ENCODE assay signal across 8 cellular contexts in genomic region chr13:98575876-98576214, GRCh38. TPM values are rescaled to one million over a fixed set of nuclear protein-coding genes. Genes with fewer than 3 reads are reported as not detected.
DNase-seq lines count a peak whose midpoint lies in the region; ATAC-seq and TF ChIP-seq lines count a peak whose summit lies in the region.

No MANE protein-coding gene starts in this region.

- DNase-seq in cardiac muscle cell (ENCODE audit: low read depth in 1 of 2, low spot score in 1 of 2) (no peak), left cardiac atrium (no peak), astrocyte of the spinal cord (ENCODE audit: low read depth, low spot score) (peak; percentile 37), lung (ENCODE audit: low spot score) (no peak), upper lobe of right lung (no peak), LoVo (ENCODE audit: low spot score) (no peak), EL (no peak), ACHN (no peak)

- in situ Hi-C loops in astrocyte of the spinal cord (cut with HindIII; ENCODE audit: low sequenced_read_pairs) (no loop called here), ACHN (cut with HindIII; ENCODE audit: low pct_ligation_motif_present, low pct_unique_long_range_greater_than_20kb, low sequenced_read_pairs) (no loop called here)

- H3K36me3 ChIP-seq in cardiac muscle cell (no peaks in the 10 kb centered on the region), lung (ENCODE audit: control insufficient read depth in 2 of 2, insufficient read depth in 2 of 2, low read length in 2 of 2) (no peaks in the 10 kb centered on the region), upper lobe of right lung (no peaks in the 10 kb centered on the region)

- intact Hi-C loops in left cardiac atrium (cut with DNase I): loop anchor here (5.0 to 10.0 kb wide), 4 partner anchors 71 to 104 kb away; no protein-coding TSS in a partner anchor
- intact Hi-C loops in upper lobe of right lung (cut with DNase I): no loop called here

- ATAC-seq in left cardiac atrium: no peak
- ATAC-seq in lung (ENCODE audit: insufficient read depth, low FRiP score): no peak
- ATAC-seq in upper lobe of right lung: no peak

- H3K4me3 ChIP-seq in cardiac muscle cell (peak overlapping the region; percentile 98), astrocyte of the spinal cord (ENCODE audit: low read depth, low read length) (peak overlapping the region; percentile 80), lung (peak overlapping the region; percentile 94), upper lobe of right lung (peak overlapping the region; percentile 94)

- H3K27me3 ChIP-seq in cardiac muscle cell (no peaks in the 10 kb centered on the region), lung (ENCODE audit: control insufficient read depth, insufficient read depth) (no peaks in the 10 kb centered on the region), upper lobe of right lung (no peaks in the 10 kb centered on the region)

- peaks cover 41% of the 10 kb centered on the region for H3K4me1 ChIP-seq in cardiac muscle cell (ENCODE audit: low read depth)
- H3K4me1 ChIP-seq in lung (ENCODE audit: control insufficient read depth in 2 of 2, insufficient read depth in 2 of 2, low read length in 2 of 2): peaks cover 13 to 18% of the 10 kb centered on the region in 2 donors
- H3K4me1 ChIP-seq in upper lobe of right lung: peaks cover 48% of the 10 kb centered on the region

- H3K9me3 ChIP-seq in cardiac muscle cell (ENCODE audit: low read depth): no peaks in the 10 kb centered on the region
- no peaks in the 10 kb centered on the region for H3K9me3 ChIP-seq in lung (ENCODE audit: control insufficient read depth in 2 of 2, insufficient read depth in 1 of 2, low read length in 1 of 2)
- H3K9me3 ChIP-seq in upper lobe of right lung: no peaks in the 10 kb centered on the region

- H3K27ac ChIP-seq in cardiac muscle cell (peak overlapping the region; percentile 96), lung (ENCODE audit: low read depth in 1 of 2, low read length in 1 of 2) (peak overlapping the region; percentile 98 to 100), upper lobe of right lung (peak overlapping the region; percentile 93)

- TF ChIP-seq CTCF in cardiac muscle cell (IDR thresholded peaks at IDR 0.05; ENCODE audit: low read depth, low read length) (no peak), astrocyte of the spinal cord (IDR thresholded peaks at IDR 0.05; ENCODE audit: low read depth, low read length) (no peak), lung (IDR thresholded peaks at IDR 0.05; ENCODE audit: control extremely low read depth, extremely low read depth) (no peak), upper lobe of right lung (IDR thresholded peaks at IDR 0.05) (no peak)

- 0 to 1% methylated on average over 17 of the region's 17 CpGs for WGBS in lung, 2 donors

RNA-seq across cellular contexts. Expression of gene STK24, which starts 1.1 kb away (rescaled TPM):
- 76.7 and 83.3 TPM in 2 replicates for total RNA-seq in cardiac muscle cell
- polyA plus RNA-seq in cardiac muscle cell: 98.0 and 114 TPM in 2 replicates
- 10 to 100 TPM; 57.6 to 62.2 TPM for total RNA-seq in left cardiac atrium
- total RNA-seq in lung: 100 to 1,000 TPM in 1 of 2 donors, 10 to 100 TPM in 1; 75.8 to 102 TPM
- 10 to 100 TPM; 38.0 to 53.2 TPM for polyA plus RNA-seq in lung
- total RNA-seq in upper lobe of right lung: 94.6 TPM
